In the genomic region with DNA sequence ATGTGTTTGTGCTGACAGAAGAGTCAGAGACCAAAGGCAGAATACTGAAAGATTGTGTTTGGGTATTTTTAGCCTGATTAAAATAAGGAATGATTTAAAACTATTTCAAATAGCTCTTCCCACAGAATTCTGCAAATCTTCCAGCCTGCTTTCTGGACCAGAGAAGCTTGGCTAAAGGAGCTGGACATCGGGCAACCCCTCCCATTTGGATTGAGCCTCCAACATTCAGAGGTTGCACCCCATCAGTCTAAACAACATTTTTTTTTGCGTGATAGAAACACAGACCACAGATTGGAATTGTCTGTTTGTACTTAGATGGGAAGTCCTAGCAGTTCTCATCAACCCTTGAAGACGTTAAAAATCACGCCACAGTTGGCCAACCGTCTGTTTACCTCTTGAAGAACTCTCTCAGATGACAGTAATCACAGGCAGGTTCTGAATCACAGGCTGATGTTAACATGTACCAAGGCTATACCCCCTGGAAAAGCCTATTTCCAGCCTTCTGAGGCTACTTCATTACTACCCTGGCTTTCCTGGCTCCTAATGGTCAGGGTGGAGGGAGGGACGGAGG, we compare ENCODE assay signal across 19 cellular contexts.
DNase-seq lines count a peak whose midpoint lies in the region; ATAC-seq and TF ChIP-seq lines count a peak whose summit lies in the region.
"Had no signal": no experiment of that assay in that cellular context is flagged by ENCODE, and none has a peak within 500 bp of the region (broad histone marks: within the 10 kb centered on the region; RNA-seq: fewer than 3 reads in every experiment).

No MANE protein-coding gene starts in this region.

- no peaks in the 10 kb centered on the region for H3K9me3 ChIP-seq in SK-N-SH
- no peaks in the 10 kb centered on the region for H3K9me3 ChIP-seq in gastrocnemius medialis
- H3K9me3 ChIP-seq: HAP-1, MG63 had no signal

- no peak overlapping the region for H3K4me2 ChIP-seq in SK-N-SH

- ATAC-seq in SK-N-SH treated with all-trans-retinoic acid at 6 μM for 48 hours: peak; percentile 36; the same call in 2 of the 3 replicates
- ATAC-seq in sciatic nerve: peak; percentile 53
- no peak for ATAC-seq in GM21723 (IDR thresholded peaks at IDR 0.05; ENCODE audit: unreplicated experiment)
- ATAC-seq in gastrocnemius medialis: no peak
- ATAC-seq: Right ventricle myocardium inferior had no signal

- H3K9me2 ChIP-seq in SK-N-SH: no peaks in the 10 kb centered on the region

- WGBS in SK-N-SH (ENCODE audit: low lambda C conversion rate): 89% methylated on average over 6 of the region's 6 CpGs

- no peak overlapping the region for H3K4me3 Mint-ChIP-seq in type B pancreatic cell
- H3K4me3 Mint-ChIP-seq: B cell had no signal

- POLR2A ChIA-PET in SK-N-SH (lab: Yijun Ruan, JAX): no interaction called here

- peaks cover 5% of the 10 kb centered on the region for H3K27me3 Mint-ChIP-seq in type B pancreatic cell
- H3K27me3 Mint-ChIP-seq: B cell had no signal

- intact Hi-C loops in sciatic nerve (cut with DNase I) (no loop called here), gastrocnemius medialis (cut with DNase I; ENCODE audit: low total_unique reads) (no loop called here)

- H3K36me3 ChIP-seq in SK-N-SH (replicated peaks in 1 of 2; ENCODE audit: control insufficient read depth in 1 of 2, insufficient read depth in 2 of 2, low read length in 1 of 2): no peaks in the 10 kb centered on the region
- no peaks in the 10 kb centered on the region for H3K36me3 ChIP-seq in gastrocnemius medialis
- H3K36me3 ChIP-seq: HAP-1, MG63 had no signal

- H3K4me3 ChIP-seq in SK-N-SH (ENCODE audit: low read depth in 2 of 2, low read length in 1 of 2): no peak overlapping the region
- no peak overlapping the region for H3K4me3 ChIP-seq in fibroblast of the aortic adventitia (ENCODE audit: low read depth, low read length)
- no peak overlapping the region for H3K4me3 ChIP-seq in gastrocnemius medialis
- H3K4me3 ChIP-seq: HAP-1, MG63 had no signal

- H3K27me3 ChIP-seq in SK-N-SH (ENCODE audit: insufficient read depth) (no peaks in the 10 kb centered on the region), gastrocnemius medialis (no peaks in the 10 kb centered on the region)
- H3K27me3 ChIP-seq: MG63 had no signal

- no peak for DNase-seq in SK-N-SH
- DNase-seq in fibroblast of the aortic adventitia (ENCODE audit: low read depth): peak; percentile 80
- DNase-seq in sciatic nerve (ENCODE audit: low spot score): no peak
- no peak for DNase-seq in effector CD8-positive, alpha-beta T cell (lab: John Stamatoyannopoulos, UW)
- no peak for DNase-seq in gastrocnemius medialis
- no peak for DNase-seq in type B pancreatic cell (ENCODE audit: extremely low spot score, unreplicated experiment)
- DNase-seq: COR-L47, DMS 273 treated with DMSO at 0.1 percent for 48 hours, DND-41, Kasumi-1, MG63, NCI-H1048, NCI-H2081 treated with DMSO at 0.1 percent for 48 hours had no signal

- H3K9ac ChIP-seq in SK-N-SH: no peak overlapping the region

- no peaks in the 10 kb centered on the region for H3K9me3 Mint-ChIP-seq in type B pancreatic cell

- no peaks in the 10 kb centered on the region; a peak in 1 of 4 replicates for H3K4me1 ChIP-seq in SK-N-SH (ENCODE audit: control insufficient read depth in 1 of 2, insufficient read depth in 2 of 2, low read depth in 1 of 2, low read length in 1 of 2)
- peaks cover 0 to 4% of the 10 kb centered on the region in 2 donors for H3K4me1 ChIP-seq in gastrocnemius medialis

- H3K4me1 Mint-ChIP-seq in type B pancreatic cell (ENCODE audit: unreplicated experiment): peaks cover 15% of the 10 kb centered on the region

- CTCF ChIA-PET in SK-N-SH (lab: Yijun Ruan, JAX): interaction anchor here (1.1 kb wide), 1 partner anchor 747 kb away, joined by 3 read pairs; no protein-coding TSS in a partner anchor

- TF ChIP-seq EP300 in SK-N-SH (IDR thresholded peaks at IDR 0.05; ENCODE audit: borderline replicate concordance in 1 of 2, low read depth in 1 of 2, low read length in 1 of 2): no peak

- H3K27ac ChIP-seq in SK-N-SH (ENCODE audit: low read depth in 2 of 2, low read length in 1 of 2) (no peak overlapping the region), gastrocnemius medialis (no peak overlapping the region)
- H3K27ac ChIP-seq: 22Rv1 had no signal

- H3K36me3 Mint-ChIP-seq in type B pancreatic cell: peaks cover 4% of the 10 kb centered on the region

- in situ Hi-C loops in gastrocnemius medialis (cut with MboI; ENCODE audit: low sequenced_read_pairs in 4 of 4): no loop called here

- TF ChIP-seq CTCF in SK-N-SH (IDR thresholded peaks at IDR 0.05) (no peak), fibroblast of the aortic adventitia (IDR thresholded peaks at IDR 0.05; ENCODE audit: insufficient read depth, low read length) (no peak), gastrocnemius medialis (IDR thresholded peaks at IDR 0.05 in 4 of 5, conservative IDR thresholded peaks at IDR 0.05 in 1 of 5) (no peak), type B pancreatic cell (conservative IDR thresholded peaks at IDR 0.05) (no peak)

- TF ChIP-seq POLR2A in gastrocnemius medialis (IDR thresholded peaks at IDR 0.05): no peak

- H3F3A ChIP-seq in SK-N-SH (replicated peaks; ENCODE audit: insufficient read depth): no peaks in the 10 kb centered on the region

- H3K27ac Mint-ChIP-seq in type B pancreatic cell: no peak overlapping the region
- H3K27ac Mint-ChIP-seq: B cell had no signal

- no peaks in the 10 kb centered on the region for H4K20me1 ChIP-seq in SK-N-SH (ENCODE audit: insufficient read depth)

- TF ChIP-seq RAD21 in SK-N-SH (IDR thresholded peaks at IDR 0.05; ENCODE audit: low read length): no peak

- no peaks in the 10 kb centered on the region for H3K79me2 ChIP-seq in SK-N-SH (ENCODE audit: insufficient read depth)

- H2AFZ ChIP-seq in SK-N-SH (ENCODE audit: low read depth): no peak overlapping the region

TF ChIP-seq in SK-N-SH treated with all-trans-retinoic acid at 6 μM for 48 hours, 23 proteins besides CTCF, POLR2A, EP300 and RAD21 (continues in another document):
- TF ChIP-seq ZNF70 (CRISPR knock-in tag; IDR thresholded peaks at IDR 0.05) (no peak), ZFP3 (CRISPR knock-in tag; IDR thresholded peaks at IDR 0.05) (no peak), BACH2 (CRISPR knock-in tag; IDR thresholded peaks at IDR 0.05; ENCODE audit: borderline replicate concordance) (no peak), TOX (CRISPR knock-in tag; IDR thresholded peaks at IDR 0.05; ENCODE audit: borderline replicate concordance) (no peak)
- TF ChIP-seq, protein P1, sequence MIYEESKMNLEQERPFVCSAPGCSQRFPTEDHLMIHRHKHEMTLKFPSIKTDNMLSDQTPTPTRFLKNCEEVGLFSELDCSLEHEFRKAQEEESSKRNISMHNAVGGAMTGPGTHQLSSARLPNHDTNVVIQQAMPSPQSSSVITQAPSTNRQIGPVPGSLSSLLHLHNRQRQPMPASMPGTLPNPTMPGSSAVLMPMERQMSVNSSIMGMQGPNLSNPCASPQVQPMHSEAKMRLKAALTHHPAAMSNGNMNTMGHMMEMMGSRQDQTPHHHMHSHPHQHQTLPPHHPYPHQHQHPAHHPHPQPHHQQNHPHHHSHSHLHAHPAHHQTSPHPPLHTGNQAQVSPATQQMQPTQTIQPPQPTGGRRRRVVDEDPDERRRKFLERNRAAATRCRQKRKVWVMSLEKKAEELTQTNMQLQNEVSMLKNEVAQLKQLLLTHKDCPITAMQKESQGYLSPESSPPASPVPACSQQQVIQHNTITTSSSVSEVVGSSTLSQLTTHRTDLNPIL (CRISPR knock-in tag; IDR thresholded peaks at IDR 0.05; ENCODE audit: low read depth): no peak
- TF ChIP-seq, protein P2, sequence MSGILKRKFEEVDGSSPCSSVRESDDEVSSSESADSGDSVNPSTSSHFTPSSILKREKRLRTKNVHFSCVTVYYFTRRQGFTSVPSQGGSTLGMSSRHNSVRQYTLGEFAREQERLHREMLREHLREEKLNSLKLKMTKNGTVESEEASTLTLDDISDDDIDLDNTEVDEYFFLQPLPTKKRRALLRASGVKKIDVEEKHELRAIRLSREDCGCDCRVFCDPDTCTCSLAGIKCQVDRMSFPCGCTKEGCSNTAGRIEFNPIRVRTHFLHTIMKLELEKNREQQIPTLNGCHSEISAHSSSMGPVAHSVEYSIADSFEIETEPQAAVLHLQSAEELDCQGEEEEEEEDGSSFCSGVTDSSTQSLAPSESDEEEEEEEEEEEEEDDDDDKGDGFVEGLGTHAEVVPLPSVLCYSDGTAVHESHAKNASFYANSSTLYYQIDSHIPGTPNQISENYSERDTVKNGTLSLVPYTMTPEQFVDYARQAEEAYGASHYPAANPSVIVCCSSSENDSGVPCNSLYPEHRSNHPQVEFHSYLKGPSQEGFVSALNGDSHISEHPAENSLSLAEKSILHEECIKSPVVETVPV (CRISPR knock-in tag; IDR thresholded peaks at IDR 0.05): no peak

TF ChIP-seq in SK-N-SH, 30 proteins besides CTCF, POLR2A, EP300 and RAD21:
- no peak for TF ChIP-seq MEF2A (IDR thresholded peaks at IDR 0.05; ENCODE audit: borderline replicate concordance, low read depth)
- no peak for TF ChIP-seq JUND (IDR thresholded peaks at IDR 0.05)
- TF ChIP-seq SMC3 (IDR thresholded peaks at IDR 0.05; ENCODE audit: low read depth, low read length): no peak
- TF ChIP-seq, protein P3, sequence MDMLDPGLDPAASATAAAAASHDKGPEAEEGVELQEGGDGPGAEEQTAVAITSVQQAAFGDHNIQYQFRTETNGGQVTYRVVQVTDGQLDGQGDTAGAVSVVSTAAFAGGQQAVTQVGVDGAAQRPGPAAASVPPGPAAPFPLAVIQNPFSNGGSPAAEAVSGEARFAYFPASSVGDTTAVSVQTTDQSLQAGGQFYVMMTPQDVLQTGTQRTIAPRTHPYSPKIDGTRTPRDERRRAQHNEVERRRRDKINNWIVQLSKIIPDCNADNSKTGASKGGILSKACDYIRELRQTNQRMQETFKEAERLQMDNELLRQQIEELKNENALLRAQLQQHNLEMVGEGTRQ (IDR thresholded peaks at IDR 0.05; ENCODE audit: borderline replicate concordance, low read depth, low read length): no peak

Comparison
In these comparisons a context has a peak if more than half of its experiments do, and no peak if none do; other contexts are left out.
1. ATAC-seq: peak in SK-N-SH treated with all-trans-retinoic acid at 6 μM for 48 hours (single experiment) and sciatic nerve (single experiment); none in GM21723 (single experiment) and gastrocnemius medialis (0 of 2).